In genomic region chr15:57306305-57306943, GRCh38 we compare ENCODE assay signal across 8 cellular contexts.
DNase-seq lines count a peak whose midpoint lies in the region; ATAC-seq and TF ChIP-seq lines count a peak whose summit lies in the region.

No MANE protein-coding gene starts in this region.

- H3K36me3 ChIP-seq in BJ (ENCODE audit: control insufficient read depth, insufficient read depth, low read length): no peaks in the 10 kb centered on the region
- H3K36me3 ChIP-seq in HUES48 (ENCODE audit: control insufficient read depth, insufficient read depth, low read length): no peaks in the 10 kb centered on the region
- no peaks in the 10 kb centered on the region for H3K36me3 ChIP-seq in OCI-LY7 (ENCODE audit: insufficient read depth, low read length)
- no peaks in the 10 kb centered on the region for H3K36me3 ChIP-seq in naive thymus-derived CD4-positive, alpha-beta T cell (ENCODE audit: control insufficient read depth in 2 of 3, insufficient read depth in 3 of 3, low read length in 3 of 3)

- peak overlapping the region; percentile 81 for H3K9ac ChIP-seq in HUES48 (ENCODE audit: low read depth, low read length)

- H3K36me3 Mint-ChIP-seq in naive thymus-derived CD4-positive, alpha-beta T cell: no peaks in the 10 kb centered on the region
- no peaks in the 10 kb centered on the region for H3K36me3 Mint-ChIP-seq in stimulated activated effector memory CD8-positive, alpha-beta T cell treated with anti-CD3 and anti-CD28 coated beads, Interleukin-12 subunit alpha, Interleukin-12 subunit beta, amount 100 ng/mL, for 72 hours

- TF ChIP-seq CTCF in BJ (IDR thresholded peaks at IDR 0.05; ENCODE audit: insufficient read depth, low read depth, low read length) (peak; percentile 97), OCI-LY7 (conservative IDR thresholded peaks at IDR 0.05; ENCODE audit: low read length) (peak; percentile 94)

- H3K27me3 ChIP-seq in BJ (ENCODE audit: control insufficient read depth, insufficient read depth, low read length) (no peaks in the 10 kb centered on the region), HUES48 (ENCODE audit: control insufficient read depth, insufficient read depth, low read length) (no peaks in the 10 kb centered on the region)
- H3K27me3 ChIP-seq in naive thymus-derived CD4-positive, alpha-beta T cell (ENCODE audit: control insufficient read depth in 2 of 2, insufficient read depth in 2 of 2, low read length in 2 of 2): no peaks in the 10 kb centered on the region

- CTCF ChIA-PET in BJ (lab: Yijun Ruan, JAX) (interaction anchor here (0.5 to 4.7 kb wide), 52 partner anchors 8 to 822 kb away, joined by 3 to 99 read pairs (median 4); no protein-coding TSS in a partner anchor), OCI-LY7 (lab: Charles Lee; ENCODE audit: unreplicated experiment) (interaction anchor here (0.6 to 1.5 kb wide), 5 partner anchors 159 to 817 kb away, joined by 3 to 6 read pairs (median 4); no protein-coding TSS in a partner anchor)
- CTCF ChIA-PET in naive thymus-derived CD4-positive, alpha-beta T cell (lab: Charles Lee): interaction anchor here (0.7 to 2.0 kb wide), 9 partner anchors 158 to 817 kb away, joined by 3 to 17 read pairs (median 3); partner anchors contain the start of gene TCF12

- H3K9me3 Mint-ChIP-seq in naive thymus-derived CD4-positive, alpha-beta T cell: no peaks in the 10 kb centered on the region
- H3K9me3 Mint-ChIP-seq in stimulated activated effector memory CD8-positive, alpha-beta T cell treated with anti-CD3 and anti-CD28 coated beads, Interleukin-12 subunit alpha, Interleukin-12 subunit beta, amount 100 ng/mL, for 72 hours: no peaks in the 10 kb centered on the region

- peak overlapping the region; percentile 84 for H2AFZ ChIP-seq in OCI-LY7 (ENCODE audit: low read length)

- no TSS peak for BruUV-seq in OCI-LY7 (replicated peaks; lab: Mats Ljungman, UMichigan)

- POLR2A ChIA-PET in BJ (lab: Charles Lee): interaction anchor here (0.6 kb wide), 2 partner anchors 122 to 157 kb away, joined by 3 to 4 read pairs; no protein-coding TSS in a partner anchor
- POLR2A ChIA-PET in OCI-LY7 (lab: Charles Lee): interaction anchor here (0.6 to 1.4 kb wide), 3 partner anchors 134 to 1332 kb away, joined by 3 read pairs; no protein-coding TSS in a partner anchor
- POLR2A ChIA-PET in naive thymus-derived CD4-positive, alpha-beta T cell (lab: Charles Lee): no interaction called here

- H3K4me3 ChIP-seq in BJ (ENCODE audit: low read depth, low read length) (peak overlapping the region; percentile 48), HUES48 (ENCODE audit: low read depth, low read length) (peak overlapping the region; percentile 64), OCI-LY7 (ENCODE audit: low read depth, low read length, poor library complexity, severe bottlenecking) (peak overlapping the region; percentile 63)
- H3K4me3 ChIP-seq in naive thymus-derived CD4-positive, alpha-beta T cell (ENCODE audit: low read length): peak overlapping the region; percentile 52

- H3K27ac Mint-ChIP-seq in naive thymus-derived CD4-positive, alpha-beta T cell: peak overlapping the region in 1 of 9 donors; percentile 78
- H3K27ac Mint-ChIP-seq in stimulated activated effector memory CD8-positive, alpha-beta T cell treated with anti-CD3 and anti-CD28 coated beads, Interleukin-12 subunit alpha, Interleukin-12 subunit beta, amount 100 ng/mL, for 72 hours: no peak overlapping the region

- H3K79me2 ChIP-seq in OCI-LY7 (ENCODE audit: insufficient read depth, low read depth, low read length): no peaks in the 10 kb centered on the region

- H3K27me3 Mint-ChIP-seq in naive thymus-derived CD4-positive, alpha-beta T cell: peaks cover 0 to 15% (median 3%) of the 10 kb centered on the region in 5 donors

- DNase-seq in BJ (ENCODE audit: low read depth): no peak
- DNase-seq in OCI-LY7 (ENCODE audit: low spot score): peak; percentile 81
- DNase-seq in activated T-cell treated with anti-CD3 and anti-CD28 coated beads, Interleukin-2, amount 50 U/mL, for 48 hours: peak; percentile 91 to 92
- peak; percentile 63 for DNase-seq in fibroblast of gingiva (ENCODE audit: low read depth)
- peak; percentile 51 to 92 (median 80) for DNase-seq in naive thymus-derived CD4-positive, alpha-beta T cell
- DNase-seq in stimulated activated effector memory CD8-positive, alpha-beta T cell treated with anti-CD3 and anti-CD28 coated beads, Interleukin-12 subunit alpha, Interleukin-12 subunit beta, amount 100 ng/mL, for 72 hours (ENCODE audit: low spot score in 2 of 2): peak; percentile 88 to 91

- H3K9me2 ChIP-seq in OCI-LY7 (ENCODE audit: insufficient read depth, low read length): no peaks in the 10 kb centered on the region

- peak overlapping the region; percentile 74 for H3K4me2 ChIP-seq in OCI-LY7 (ENCODE audit: low read length)

- intact Hi-C loops in OCI-LY7 (cut with micrococcal nuclease; ENCODE audit: unreplicated experiment): loop anchor here (1.0 to 5.0 kb wide), 4 partner anchors 94 to 815 kb away; partner anchors contain the start of gene TCF12
- intact Hi-C loops in naive thymus-derived CD4-positive, alpha-beta T cell (cut with micrococcal nuclease): loop anchor here (1.0 to 10.0 kb wide), 7 partner anchors 160 to 810 kb away; partner anchors contain the start of gene TCF12 (in 2 of the 2)

- peaks cover 8% of the 10 kb centered on the region for H3K4me1 ChIP-seq in HUES48 (ENCODE audit: control insufficient read depth, insufficient read depth, low read length)
- peaks cover 9% of the 10 kb centered on the region for H3K4me1 ChIP-seq in OCI-LY7 (ENCODE audit: insufficient read depth, low read length, poor library complexity, severe bottlenecking)
- peaks cover 4 to 5% of the 10 kb centered on the region in 2 donors for H3K4me1 ChIP-seq in naive thymus-derived CD4-positive, alpha-beta T cell (ENCODE audit: control insufficient read depth in 2 of 2, insufficient read depth in 2 of 2, low read length in 2 of 2)

- ATAC-seq in GM19328 (IDR thresholded peaks at IDR 0.05; ENCODE audit: unreplicated experiment): peak; percentile 55
- ATAC-seq in naive thymus-derived CD4-positive, alpha-beta T cell: peak; percentile 85
- peak; percentile 85 for ATAC-seq in stimulated activated effector memory CD8-positive, alpha-beta T cell treated with anti-CD3 and anti-CD28 coated beads, Interleukin-12 subunit alpha, Interleukin-12 subunit beta, amount 100 ng/mL, for 72 hours

- H4K20me1 ChIP-seq in OCI-LY7 (ENCODE audit: insufficient read depth, low read length): no peaks in the 10 kb centered on the region

- peaks cover 0 to 9% (median 5%) of the 10 kb centered on the region in 7 donors for H3K4me1 Mint-ChIP-seq in naive thymus-derived CD4-positive, alpha-beta T cell
- peaks cover 7% of the 10 kb centered on the region for H3K4me1 Mint-ChIP-seq in stimulated activated effector memory CD8-positive, alpha-beta T cell treated with anti-CD3 and anti-CD28 coated beads, Interleukin-12 subunit alpha, Interleukin-12 subunit beta, amount 100 ng/mL, for 72 hours

- no peaks in the 10 kb centered on the region for H3K9me3 ChIP-seq in HUES48 (ENCODE audit: control insufficient read depth, insufficient read depth, low read length)
- H3K9me3 ChIP-seq in OCI-LY7 (ENCODE audit: low read length): no peaks in the 10 kb centered on the region
- no peaks in the 10 kb centered on the region for H3K9me3 ChIP-seq in naive thymus-derived CD4-positive, alpha-beta T cell (ENCODE audit: control insufficient read depth in 2 of 3, low read length in 3 of 3)

- peak overlapping the region; percentile 80 for H3K27ac ChIP-seq in HUES48 (ENCODE audit: low read depth, low read length)
- H3K27ac ChIP-seq in OCI-LY7 (ENCODE audit: low read depth, low read length, poor library complexity, severe bottlenecking): no peak overlapping the region
- H3K27ac ChIP-seq in naive thymus-derived CD4-positive, alpha-beta T cell (ENCODE audit: low read depth, low read length): no peak overlapping the region

- H3K4me3 Mint-ChIP-seq in naive thymus-derived CD4-positive, alpha-beta T cell: peak overlapping the region; percentile 15 to 71 (median 60)
- H3K4me3 Mint-ChIP-seq in stimulated activated effector memory CD8-positive, alpha-beta T cell treated with anti-CD3 and anti-CD28 coated beads, Interleukin-12 subunit alpha, Interleukin-12 subunit beta, amount 100 ng/mL, for 72 hours: peak overlapping the region; percentile 66
